ENCODE assay signal across 13 cellular contexts in the genomic region with DNA sequence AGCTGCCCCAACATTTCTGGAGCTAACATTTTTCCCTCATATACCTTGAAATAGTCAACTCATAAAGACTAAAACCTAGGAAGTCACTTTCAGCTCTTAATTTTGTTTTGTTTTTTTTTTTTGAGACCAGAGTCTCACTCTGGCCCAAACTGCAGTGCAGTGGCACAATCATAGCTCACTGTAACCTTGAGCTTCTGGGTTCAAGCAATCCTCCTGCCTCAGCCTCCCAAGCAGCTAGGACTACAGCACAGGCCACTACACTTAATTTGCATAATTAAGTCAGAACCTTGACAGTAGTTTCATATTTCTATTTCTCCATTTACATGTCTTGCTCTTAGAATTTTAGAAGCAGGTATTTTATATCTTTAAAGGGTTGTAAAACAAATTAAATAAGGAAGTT. TPM values are rescaled to one million over a fixed set of nuclear protein-coding genes. Genes with fewer than 3 reads are reported as not detected.
A peak's percentile ranks its signal among the peaks of the same experiment; 100 is the strongest.
DNase-seq lines count a peak whose midpoint lies in the region; ATAC-seq and TF ChIP-seq lines count a peak whose summit lies in the region.
"Had no signal": no experiment of that assay in that cellular context is flagged by ENCODE, and none has a peak within 500 bp of the region (broad histone marks: within the 10 kb centered on the region; RNA-seq: fewer than 3 reads in every experiment).

No MANE protein-coding gene starts in this region.

- no peak overlapping the region for H3K27ac Mint-ChIP-seq in endodermal cell
- H3K27ac Mint-ChIP-seq in stimulated activated memory B cell treated with anti-CD40 and anti-IgM and Interleukin-4, amounts not matched to agents 10 μg/mL and 1 μg/mL and 100 μg/mL, for 72 hours: peak overlapping the region; percentile 88

- H3K36me3 Mint-ChIP-seq in endodermal cell (ENCODE audit: low read depth): peaks cover 2% of the 10 kb centered on the region
- no peaks in the 10 kb centered on the region for H3K36me3 Mint-ChIP-seq in stimulated activated memory B cell treated with anti-CD40 and anti-IgM and Interleukin-4, amounts not matched to agents 10 μg/mL and 1 μg/mL and 100 μg/mL, for 72 hours

- H3K9me3 ChIP-seq in endodermal cell (ENCODE audit: control insufficient read depth, low read length): no peaks in the 10 kb centered on the region

- H3K9ac ChIP-seq in endodermal cell (ENCODE audit: extremely low read depth, low read length, poor library complexity, severe bottlenecking): no peak overlapping the region

- H3K4me3 Mint-ChIP-seq in endodermal cell: peak overlapping the region; percentile 7
- H3K4me3 Mint-ChIP-seq in stimulated activated memory B cell treated with anti-CD40 and anti-IgM and Interleukin-4, amounts not matched to agents 10 μg/mL and 1 μg/mL and 100 μg/mL, for 72 hours: peak overlapping the region; percentile 51

- DNase-seq in GM12865 (ENCODE audit: low read depth) (no peak), NAMALWA (ENCODE audit: low spot score) (peak; percentile 18), endodermal cell (no peak), foreskin fibroblast (no peak), DMS53 (lab: John Stamatoyannopoulos, UW) (no peak), DMS114 treated with DMSO at 0.1 percent for 48 hours (lab: John Stamatoyannopoulos, UW; ENCODE audit: unreplicated experiment) (no peak)
- DNase-seq: KBM-7, MM.1S, NCI-H187 treated with DMSO at 0.1 percent for 48 hours, NCI-H446, SIG-M5 had no signal

- no peak overlapping the region for H3K27ac ChIP-seq in endodermal cell (ENCODE audit: low read depth, low read length)
- H3K27ac ChIP-seq: HL-60 had no signal

- H3K27me3 ChIP-seq in endodermal cell (ENCODE audit: control insufficient read depth, insufficient read depth, low read length, poor library complexity, severe bottlenecking): no peaks in the 10 kb centered on the region

- no peak for TF ChIP-seq CTCF in GM12865 (IDR thresholded peaks at IDR 0.05; ENCODE audit: insufficient read depth, low read depth, low read length, missing control alignments)
- no peak for TF ChIP-seq CTCF in endodermal cell (conservative IDR thresholded peaks at IDR 0.05)
- TF ChIP-seq CTCF in foreskin fibroblast (IDR thresholded peaks at IDR 0.05; ENCODE audit: low read depth, low read length): no peak

- H3K36me3 ChIP-seq in endodermal cell (ENCODE audit: control insufficient read depth, insufficient read depth, low read length): no peaks in the 10 kb centered on the region

- no peaks in the 10 kb centered on the region for H3K27me3 Mint-ChIP-seq in endodermal cell (ENCODE audit: insufficient read depth)
- no peaks in the 10 kb centered on the region for H3K27me3 Mint-ChIP-seq in stimulated activated memory B cell treated with anti-CD40 and anti-IgM and Interleukin-4, amounts not matched to agents 10 μg/mL and 1 μg/mL and 100 μg/mL, for 72 hours

- ATAC-seq in stimulated activated memory B cell treated with anti-CD40 and anti-IgM and Interleukin-4, amounts not matched to agents 10 μg/mL and 1 μg/mL and 100 μg/mL, for 72 hours: no peak

- peak overlapping the region; percentile 64; the same call in 1 of the 2 replicates for H3K4me3 ChIP-seq in GM12865 (ENCODE audit: low read depth, low read length)
- no peak overlapping the region for H3K4me3 ChIP-seq in endodermal cell (ENCODE audit: low read length)
- no peak overlapping the region for H3K4me3 ChIP-seq in foreskin fibroblast (ENCODE audit: low read depth in 1 of 2, low read length in 2 of 2)

- peaks cover 10% of the 10 kb centered on the region for H3K4me1 ChIP-seq in endodermal cell (ENCODE audit: control insufficient read depth, insufficient read depth, low read length)

- peaks cover 36% of the 10 kb centered on the region for H3K4me1 Mint-ChIP-seq in endodermal cell
- peaks cover 49% of the 10 kb centered on the region for H3K4me1 Mint-ChIP-seq in stimulated activated memory B cell treated with anti-CD40 and anti-IgM and Interleukin-4, amounts not matched to agents 10 μg/mL and 1 μg/mL and 100 μg/mL, for 72 hours

- H3K9me3 Mint-ChIP-seq in endodermal cell: no peaks in the 10 kb centered on the region
- H3K9me3 Mint-ChIP-seq in stimulated activated memory B cell treated with anti-CD40 and anti-IgM and Interleukin-4, amounts not matched to agents 10 μg/mL and 1 μg/mL and 100 μg/mL, for 72 hours: no peaks in the 10 kb centered on the region

RNA-seq across cellular contexts. Expression of a gene that starts 4.7 kb away (rescaled TPM):
- 10 to 100 TPM; 77.0 to 81.6 TPM for total RNA-seq in endodermal cell
- polyA plus RNA-seq in endodermal cell (2013, experiment 1 of 2): 47.2 TPM
- polyA plus RNA-seq in endodermal cell (2013, experiment 2 of 2): 37.9 TPM

RNA-seq across cellular contexts. Expression of a gene that starts 30.5 kb away (rescaled TPM):
- 100 to 1,000 TPM; 177 to 185 TPM for total RNA-seq in endodermal cell
- 141 TPM for polyA plus RNA-seq in endodermal cell (2013, experiment 1 of 2)
- 121 TPM for polyA plus RNA-seq in endodermal cell (2013, experiment 2 of 2)

RNA-seq across cellular contexts. Expression of a gene that starts 30.7 kb away (rescaled TPM):
- total RNA-seq in endodermal cell: 10 to 100 TPM; 54.3 to 55.1 TPM
- 58.7 TPM for polyA plus RNA-seq in endodermal cell (2013, experiment 1 of 2)
- polyA plus RNA-seq in endodermal cell (2013, experiment 2 of 2): 54.6 TPM
